In the genomic region with DNA sequence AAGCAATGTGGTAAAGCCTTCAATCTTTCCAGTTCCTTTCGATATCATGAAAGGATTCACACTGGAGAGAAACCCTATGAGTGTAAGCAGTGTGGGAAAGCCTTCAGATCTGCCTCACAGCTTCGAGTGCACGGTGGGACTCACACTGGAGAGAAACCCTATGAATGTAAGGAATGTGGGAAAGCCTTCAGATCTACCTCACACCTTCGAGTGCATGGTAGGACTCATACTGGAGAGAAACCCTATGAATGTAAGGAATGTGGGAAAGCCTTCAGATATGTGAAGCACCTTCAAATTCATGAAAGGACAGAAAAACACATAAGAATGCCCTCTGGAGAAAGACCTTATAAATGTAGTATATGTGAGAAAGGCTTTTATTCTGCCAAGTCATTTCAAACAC, we compare ENCODE assay signal across 15 cellular contexts. TPM values are rescaled to one million over a fixed set of nuclear protein-coding genes. Genes with fewer than 3 reads are reported as not detected.
DNase-seq lines count a peak whose midpoint lies in the region; ATAC-seq, FAIRE-seq and TF ChIP-seq lines count a peak whose summit lies in the region.
"Had no signal": no experiment of that assay in that cellular context is flagged by ENCODE, and none has a peak within 500 bp of the region (broad histone marks: within the 10 kb centered on the region; RNA-seq: fewer than 3 reads in every experiment).

No MANE protein-coding gene starts in this region.

- no peaks in the 10 kb centered on the region for H3K27me3 Mint-ChIP-seq in progenitor cell of endocrine pancreas
- H3K27me3 Mint-ChIP-seq: activated CD4-positive, alpha-beta T cell treated with anti-CD3 and anti-CD28 coated beads, Interleukin-2, amount 10 ng/mL, durations not matched to agents 7 days and 5 days had no signal

- no peak overlapping the region for H3K9ac ChIP-seq in K562 (ENCODE audit: insufficient read depth in 1 of 2, low read depth in 2 of 2, low read length in 2 of 2)

- no peaks in the 10 kb centered on the region for H4K20me1 ChIP-seq in K562 (replicated peaks; ENCODE audit: control insufficient read depth, insufficient read depth, low read length)

- TF ChIP-seq EP300 in Ishikawa (IDR thresholded peaks at IDR 0.05; ENCODE audit: borderline replicate concordance) (no peak), K562 (IDR thresholded peaks at IDR 0.05; ENCODE audit: low read length) (no peak)

- intact Hi-C loops in K562 (cut with micrococcal nuclease): no loop called here

- H3K27ac ChIP-seq in K562 (ENCODE audit: extremely low read depth, low read depth, low read length) (no peak overlapping the region), WERI-Rb-1 (no peak overlapping the region)

- no peak overlapping the region for H3K4me2 ChIP-seq in K562 (ENCODE audit: insufficient read depth, low read length)

- peak overlapping the region; percentile 88 for H3K27ac Mint-ChIP-seq in progenitor cell of endocrine pancreas

- TF ChIP-seq POLR2A in K562 (conservative IDR thresholded peaks at IDR 0.05): no peak; the same call in 1 of the 2 replicates

- ATAC-seq in K562: no peak
- ATAC-seq: left colon had no signal

- H2AFZ ChIP-seq in K562 (ENCODE audit: low read depth, low read length): no peak overlapping the region

- H3K36me3 ChIP-seq in K562 (ENCODE audit: control insufficient read depth, insufficient read depth, low read length) (peaks cover 61% of the 10 kb centered on the region), WERI-Rb-1 (peaks cover 74% of the 10 kb centered on the region)

- TF ChIP-seq RAD21 in Ishikawa (IDR thresholded peaks at IDR 0.05; ENCODE audit: low read depth) (no peak), K562 (CRISPR knock-in tag; conservative IDR thresholded peaks at IDR 0.05 in 1 of 2, IDR thresholded peaks at IDR 0.05 in 1 of 2) (no peak)

- BruUV-seq in K562 (replicated peaks; lab: Mats Ljungman, UMichigan): no TSS peak

- peaks cover 72% of the 10 kb centered on the region for H3K9me3 Mint-ChIP-seq in progenitor cell of endocrine pancreas (ENCODE audit: low read depth)

- CTCF ChIA-PET in K562 (lab: Yijun Ruan, JAX; ENCODE audit: low intra/inter-chr PET ratio): no interaction called here

- peaks cover 89% of the 10 kb centered on the region for H3K36me3 Mint-ChIP-seq in progenitor cell of endocrine pancreas (ENCODE audit: insufficient read depth)

- H3K9me1 ChIP-seq in K562 (ENCODE audit: control insufficient read depth, insufficient read depth, low read length): no peaks in the 10 kb centered on the region

- no peak overlapping the region for H3K4me3 Mint-ChIP-seq in progenitor cell of endocrine pancreas (ENCODE audit: low read depth)
- H3K4me3 Mint-ChIP-seq: activated CD4-positive, alpha-beta T cell treated with anti-CD3 and anti-CD28 coated beads, Interleukin-2, amount 10 ng/mL, durations not matched to agents 7 days and 5 days had no signal

- no peaks in the 10 kb centered on the region for H3K27me3 ChIP-seq in K562 (ENCODE audit: control insufficient read depth in 2 of 2, insufficient read depth in 2 of 2, low read length in 2 of 2)
- no peaks in the 10 kb centered on the region for H3K27me3 ChIP-seq in WERI-Rb-1 (ENCODE audit: insufficient read depth, low read depth, severe bottlenecking)

- H3K9me3 ChIP-seq in K562 (replicated peaks; ENCODE audit: control insufficient read depth, insufficient read depth, low read depth, low read length) (peaks cover 65% of the 10 kb centered on the region), WERI-Rb-1 (ENCODE audit: severe bottlenecking) (peaks cover 53% of the 10 kb centered on the region)

- WGBS in K562 (ENCODE audit: insufficient coverage, low coverage, missing lambda C conversion rate): 99% methylated on average over 4 of the region's 4 CpGs

- in situ Hi-C loops in K562 (cut with MboI): no loop called here

- TF ChIP-seq CTCF in K562 (IDR thresholded peaks at IDR 0.05 in 2 of 3, conservative IDR thresholded peaks at IDR 0.05 in 1 of 3; ENCODE audit: insufficient read depth in 2 of 3, low read depth in 1 of 3, low read length in 3 of 3) (no peak), progenitor cell of endocrine pancreas (IDR thresholded peaks at IDR 0.05; ENCODE audit: unreplicated experiment) (no peak), WERI-Rb-1 (IDR thresholded peaks at IDR 0.05; ENCODE audit: low read depth, low read length) (no peak)

- no peak for FAIRE-seq in K562 (lab: Jason Lieb, UNC)
- FAIRE-seq: A204.1 had no signal

- no peak overlapping the region for H3K4me3 ChIP-seq in K562
- H3K4me3 ChIP-seq in WERI-Rb-1 (ENCODE audit: low read depth, low read length): no peak overlapping the region

- POLR2A ChIA-PET in K562 (lab: Yijun Ruan, JAX): no interaction called here

- no peaks in the 10 kb centered on the region for H3K4me1 Mint-ChIP-seq in progenitor cell of endocrine pancreas (ENCODE audit: low read depth)
- H3K4me1 Mint-ChIP-seq: activated CD4-positive, alpha-beta T cell treated with anti-CD3 and anti-CD28 coated beads, Interleukin-2, amount 10 ng/mL, durations not matched to agents 7 days and 5 days had no signal

- DNase-seq in DMS53 (lab: John Stamatoyannopoulos, UW) (peak; percentile 37), DMS53 treated with DMSO at 0.1 percent for 48 hours (lab: John Stamatoyannopoulos, UW; ENCODE audit: unreplicated experiment) (no peak), K562 (ENCODE audit: extremely low read depth in 1 of 4, low spot score in 3 of 4) (no peak), progenitor cell of endocrine pancreas (ENCODE audit: low spot score, unreplicated experiment) (no peak), WERI-Rb-1 (no peak), NCI-H69 (lab: John Stamatoyannopoulos, UW) (no peak), activated gamma-delta T cell (lab: John Stamatoyannopoulos, UW) (no peak)
- DNase-seq: activated CD4-positive, alpha-beta T cell treated with anti-CD3 and anti-CD28 coated beads, Interleukin-2, amount 10 ng/mL, durations not matched to agents 7 days and 5 days; hypothalamus; left colon; NCI-H1048; posterior cingulate gyrus; SHP77 had no signal

- peaks cover 9% of the 10 kb centered on the region; the same call in 2 of the 3 replicates for H3K79me2 ChIP-seq in K562 (ENCODE audit: control insufficient read depth, insufficient read depth, low read length)

- no peaks in the 10 kb centered on the region for H3K4me1 ChIP-seq in K562 (replicated peaks in 1 of 2; ENCODE audit: control insufficient read depth in 2 of 2, insufficient read depth in 2 of 2, low read length in 2 of 2)

TF ChIP-seq in Ishikawa, 13 proteins besides CTCF, POLR2A, EP300 and RAD21 (continues in another document):
- peak; percentile 63; the same call in 1 of the 2 replicates for TF ChIP-seq TEAD4 (IDR thresholded peaks at IDR 0.05)

TF ChIP-seq in K562, 482 proteins besides CTCF, POLR2A, EP300 and RAD21 (continues in another document):
- TF ChIP-seq POLR2B (IDR thresholded peaks at IDR 0.05; ENCODE audit: low read depth, partially characterized antibody): peak; percentile 5

RNA-seq across cellular contexts. Expression of a gene that starts 15.6 kb away (rescaled TPM):
- total RNA-seq in K562 (2011; cell fraction: chromatin; rRNA removed; ENCODE audit: low replicate concordance): 0.21 and 0.86 TPM in 2 replicates
- 0.53 TPM in 1 of 2 replicates, not detected in the other for total RNA-seq in K562 (2011; cell fraction: nucleolus; rRNA removed)
- 0.46 TPM in 1 of 2 replicates, not detected in the other for total RNA-seq in K562 (2011; cell fraction: nucleoplasm; rRNA removed)
- total RNA-seq in K562 (2014; rRNA removed) (not detected in 2 replicates), K562 (2014; rRNA removed; fragmentation: Illumina TruSeq; extraction: Trizol) (0.11 and 0.29 TPM in 2 replicates), K562 (2015; rRNA removed; fragmentation: Illumina TruSeq; extraction: Trizol) (0.19 and 0.22 TPM in 2 replicates), K562 (2021) (0.22 TPM in 1 of 2 replicates, not detected in the other), progenitor cell of endocrine pancreas (8.7 and 8.9 TPM in 2 replicates)
- polyA plus RNA-seq in K562 (2011; rRNA removed) (0.10 and 0.22 TPM in 2 replicates), K562 (2014; fragmentation: Illumina TruSeq; extraction: Trizol) (0.14 and 0.28 TPM in 2 replicates), K562 (2014; fragmentation: Nextera tagmentation; extraction: Ambion mirVana) (under 1 TPM in 1 of 2 experiments, not detected in 1; 0.08 TPM), K562 (2014; rRNA removed) (not detected in 2 replicates)
- 0.01 and 0.06 TPM in 2 replicates for polyA plus RNA-seq in K562 (2011; cell fraction: cytosol; rRNA removed)
- polyA plus RNA-seq in K562 (2011; cell fraction: nucleus; rRNA removed): 0.13 and 0.22 TPM in 2 replicates
- 0.03 and 0.06 TPM in 2 replicates for polyA plus RNA-seq in K562 (2012)
- polyA minus RNA-seq in K562 (2011; rRNA and poly(A)+ RNA removed): 0.39 and 0.51 TPM in 2 replicates
- not detected in 2 replicates for polyA minus RNA-seq in K562 (2011; cell fraction: cytosol; rRNA and poly(A)+ RNA removed)
- 0.56 TPM in 1 of 2 replicates, not detected in the other for polyA minus RNA-seq in K562 (2011; cell fraction: nucleus; rRNA and poly(A)+ RNA removed)

RNA-seq across cellular contexts. Expression of a gene that starts 24.3 kb away (rescaled TPM):
- 20.3 and 84.4 TPM in 2 replicates for total RNA-seq in K562 (2011; cell fraction: chromatin; rRNA removed; ENCODE audit: low replicate concordance)
- total RNA-seq in K562 (2011; cell fraction: nucleolus; rRNA removed): 11.2 and 17.1 TPM in 2 replicates
- 20.5 and 24.1 TPM in 2 replicates for total RNA-seq in K562 (2011; cell fraction: nucleoplasm; rRNA removed)
- total RNA-seq in K562 (2014; rRNA removed) (10.3 TPM in 2 replicates), K562 (2014; rRNA removed; fragmentation: Illumina TruSeq; extraction: Trizol) (23.2 and 27.5 TPM in 2 replicates), K562 (2015; rRNA removed; fragmentation: Illumina TruSeq; extraction: Trizol) (18.9 and 19.0 TPM in 2 replicates), K562 (2021) (12.2 and 14.1 TPM in 2 replicates), progenitor cell of endocrine pancreas (13.4 and 14.1 TPM in 2 replicates)
- polyA plus RNA-seq in K562 (2011; rRNA removed) (20.0 and 24.7 TPM in 2 replicates), K562 (2014; fragmentation: Illumina TruSeq; extraction: Trizol) (12.7 and 13.3 TPM in 2 replicates), K562 (2014; fragmentation: Nextera tagmentation; extraction: Ambion mirVana) (10 to 100 TPM; 11.5 to 13.3 TPM), K562 (2014; rRNA removed) (11.5 and 15.3 TPM in 2 replicates)
- 2.3 and 5.6 TPM in 2 replicates for polyA plus RNA-seq in K562 (2011; cell fraction: cytosol; rRNA removed)
- 20.4 and 21.4 TPM in 2 replicates for polyA plus RNA-seq in K562 (2011; cell fraction: nucleus; rRNA removed)
- 7.9 and 10.1 TPM in 2 replicates for polyA plus RNA-seq in K562 (2012)
- polyA minus RNA-seq in K562 (2011; rRNA and poly(A)+ RNA removed): 28.3 and 33.1 TPM in 2 replicates
- 8.1 TPM in 2 replicates for polyA minus RNA-seq in K562 (2011; cell fraction: cytosol; rRNA and poly(A)+ RNA removed)
- 5.3 and 12.0 TPM in 2 replicates for polyA minus RNA-seq in K562 (2011; cell fraction: nucleus; rRNA and poly(A)+ RNA removed)
